In the genomic region with DNA sequence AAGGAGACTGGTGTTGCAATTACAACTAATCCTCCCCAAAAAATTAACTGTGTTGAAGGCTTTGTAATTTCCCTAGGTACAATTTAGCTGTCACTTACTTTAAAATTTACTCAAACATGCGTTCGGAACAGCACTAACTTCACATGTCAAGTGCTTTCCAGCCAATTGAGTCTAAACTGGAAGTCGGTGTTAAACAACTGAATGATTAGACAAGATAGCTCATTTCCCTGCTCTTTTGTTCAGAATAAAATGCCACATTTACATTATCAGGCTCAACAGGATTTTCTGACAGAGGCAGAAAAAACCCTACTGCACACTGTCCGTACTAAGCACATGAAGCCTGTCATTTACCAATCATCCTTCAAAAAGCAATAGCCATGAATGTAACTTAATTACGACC, we compare ENCODE assay signal across 26 cellular contexts. TPM values are rescaled to one million over a fixed set of nuclear protein-coding genes. Genes with fewer than 3 reads are reported as not detected.
DNase-seq lines count a peak whose midpoint lies in the region; ATAC-seq and TF ChIP-seq lines count a peak whose summit lies in the region.
"Had no signal": no experiment of that assay in that cellular context is flagged by ENCODE, and none has a peak within 500 bp of the region (broad histone marks: within the 10 kb centered on the region; RNA-seq: fewer than 3 reads in every experiment).

No MANE protein-coding gene starts in this region.

- H3K27ac Mint-ChIP-seq in brain: peak overlapping the region in 4 of 5 experiments; percentile 6 to 87 (median 48)
- H3K27ac Mint-ChIP-seq: HFFc6; memory B cell; progenitor cell of endocrine pancreas; stimulated activated naive B cell treated with anti-CD40 and anti-IgM and Interleukin-4, amounts not matched to agents 10 μg/mL and 1 μg/mL and 100 μg/mL, for 72 hours; T-cell had no signal

- H3K9ac ChIP-seq in SK-N-SH: no peak overlapping the region

- H2AFZ ChIP-seq in SK-N-SH (ENCODE audit: low read depth) (no peak overlapping the region), hepatocyte (no peak overlapping the region)

- no peak overlapping the region for H3K27ac ChIP-seq in SK-N-SH (ENCODE audit: low read depth in 2 of 2, low read length in 1 of 2)
- no peak overlapping the region for H3K27ac ChIP-seq in hepatocyte
- H3K27ac ChIP-seq in ovary: no peak overlapping the region
- H3K27ac ChIP-seq: cardiac muscle cell, coronary artery, HL-60 had no signal

- POLR2A ChIA-PET in SK-N-SH (lab: Yijun Ruan, JAX): no interaction called here

- no peak for TF ChIP-seq CTCF in SK-N-SH (IDR thresholded peaks at IDR 0.05)
- TF ChIP-seq CTCF in brain (conservative IDR thresholded peaks at IDR 0.05): no peak
- TF ChIP-seq CTCF in hepatocyte (IDR thresholded peaks at IDR 0.05; ENCODE audit: poor library complexity): no peak
- no peak for TF ChIP-seq CTCF in ovary (IDR thresholded peaks at IDR 0.05)

- H3K4me1 ChIP-seq in SK-N-SH (ENCODE audit: control insufficient read depth in 1 of 2, insufficient read depth in 2 of 2, low read depth in 1 of 2, low read length in 1 of 2): peaks cover under 1 to 45% of the 10 kb centered on the region in 2 experiments; a peak in 3 of 4 replicates
- no peaks in the 10 kb centered on the region for H3K4me1 ChIP-seq in hepatocyte (ENCODE audit: insufficient read depth)
- no peaks in the 10 kb centered on the region for H3K4me1 ChIP-seq in ovary (ENCODE audit: insufficient read depth)

- CTCF ChIA-PET in SK-N-SH (lab: Yijun Ruan, JAX): interaction anchor here (0.6 to 10.8 kb wide), 4 partner anchors 10 to 1016 kb away, joined by 3 to 77 read pairs (median 18); no protein-coding TSS in a partner anchor

- TF ChIP-seq EP300 in SK-N-SH (IDR thresholded peaks at IDR 0.05; ENCODE audit: borderline replicate concordance in 1 of 2, low read depth in 1 of 2, low read length in 1 of 2) (peak in 1 of 2 experiments; percentile 40; a peak in 1 of 4 replicates), ovary (IDR thresholded peaks at IDR 0.05) (no peak)

- ATAC-seq in SK-N-SH treated with all-trans-retinoic acid at 6 μM for 48 hours: no peak
- ATAC-seq: effector memory CD8-positive, alpha-beta T cell; left colon; stimulated activated naive B cell treated with anti-CD40 and anti-IgM and Interleukin-4, amounts not matched to agents 10 μg/mL and 1 μg/mL and 100 μg/mL, for 72 hours; T-cell had no signal

- H3K4me2 ChIP-seq in SK-N-SH: no peak overlapping the region
- H3K4me2 ChIP-seq in hepatocyte: no peak overlapping the region

- no peaks in the 10 kb centered on the region for H3K27me3 Mint-ChIP-seq in brain
- H3K27me3 Mint-ChIP-seq: CD4-positive, CD25-positive, alpha-beta regulatory T cell; effector memory CD8-positive, alpha-beta T cell; memory B cell; stimulated activated naive B cell treated with anti-CD40 and anti-IgM and Interleukin-4, amounts not matched to agents 10 μg/mL and 1 μg/mL and 100 μg/mL, for 72 hours; T-cell had no signal

- H3K36me3 ChIP-seq in SK-N-SH (replicated peaks in 1 of 2; ENCODE audit: control insufficient read depth in 1 of 2, insufficient read depth in 2 of 2, low read length in 1 of 2) (peaks cover 65 to 78% of the 10 kb centered on the region in 2 experiments), hepatocyte (replicated peaks; ENCODE audit: insufficient read depth, low read depth) (no peaks in the 10 kb centered on the region), ovary (no peaks in the 10 kb centered on the region)

- TF ChIP-seq RAD21 in SK-N-SH (IDR thresholded peaks at IDR 0.05; ENCODE audit: low read length): no peak

- H3K9me3 ChIP-seq in SK-N-SH: no peaks in the 10 kb centered on the region
- H3K9me3 ChIP-seq in hepatocyte (ENCODE audit: low read depth): no peaks in the 10 kb centered on the region
- H3K9me3 ChIP-seq in ovary: no peaks in the 10 kb centered on the region

- DNase-seq in SK-N-SH (no peak), NCI-H1930 (lab: John Stamatoyannopoulos, UW) (peak; percentile 55 to 61), superior temporal gyrus (ENCODE audit: extremely low spot score) (peak; percentile 27), amniotic stem cell (lab: John Stamatoyannopoulos, UW) (no peak), hepatocyte (ENCODE audit: low spot score) (no peak), ovary (no peak)
- DNase-seq: 8988T; activated CD4-positive, alpha-beta T cell treated with anti-CD3 and anti-CD28 coated beads, Interleukin-2, amount 50 U/mL, for 4 hours; activated naive CD4-positive, alpha-beta T cell treated with anti-CD3 and anti-CD28 coated beads, Interleukin-2, amount 50 U/mL, for 16 hours; aorta; CD4-positive, CD25-positive, alpha-beta regulatory T cell; effector memory CD8-positive, alpha-beta T cell; HFFc6; left colon; MV-4-11; NCI-H510A treated with DMSO at 0.1 percent for 48 hours; stimulated activated CD4-positive, alpha-beta T cell treated with anti-CD3 and anti-CD28 coated beads, Interleukin-15, amount 100 ng/mL, for 24 hours; stimulated activated naive B cell treated with anti-CD40 and anti-IgM and Interleukin-4, amounts not matched to agents 10 μg/mL and 1 μg/mL and 100 μg/mL, for 72 hours; T-cell had no signal

- H3K9me3 Mint-ChIP-seq in brain: no peaks in the 10 kb centered on the region
- H3K9me3 Mint-ChIP-seq: CD4-positive, CD25-positive, alpha-beta regulatory T cell; effector memory CD8-positive, alpha-beta T cell; HFFc6; memory B cell; stimulated activated naive B cell treated with anti-CD40 and anti-IgM and Interleukin-4, amounts not matched to agents 10 μg/mL and 1 μg/mL and 100 μg/mL, for 72 hours; T-cell had no signal

- H3K9me2 ChIP-seq in SK-N-SH (no peaks in the 10 kb centered on the region), hepatocyte (replicated peaks; ENCODE audit: insufficient read depth) (no peaks in the 10 kb centered on the region)

- no peaks in the 10 kb centered on the region for H3F3A ChIP-seq in SK-N-SH (replicated peaks; ENCODE audit: insufficient read depth)

- 95% methylated on average over 5 of the region's 5 CpGs for WGBS in SK-N-SH (ENCODE audit: low lambda C conversion rate)
- WGBS in hepatocyte (ENCODE audit: low lambda C conversion rate, missing lambda C conversion rate): 94% methylated on average over 5 of the region's 5 CpGs
- WGBS in ovary, 3 donors: 94 to 96% (median 94%) methylated on average over 5 of the region's 5 CpGs

- no peak overlapping the region for H3K4me3 ChIP-seq in SK-N-SH (ENCODE audit: low read depth in 2 of 2, low read length in 1 of 2)
- H3K4me3 ChIP-seq in hepatocyte: no peak overlapping the region
- H3K4me3 ChIP-seq in ovary: no peak overlapping the region
- H3K4me3 ChIP-seq: cardiac muscle cell, coronary artery had no signal

- H3K4me3 Mint-ChIP-seq in brain: no peak overlapping the region
- H3K4me3 Mint-ChIP-seq: CD4-positive, CD25-positive, alpha-beta regulatory T cell; effector memory CD8-positive, alpha-beta T cell; HFFc6; memory B cell; stimulated activated naive B cell treated with anti-CD40 and anti-IgM and Interleukin-4, amounts not matched to agents 10 μg/mL and 1 μg/mL and 100 μg/mL, for 72 hours; T-cell had no signal

- peaks cover 10% of the 10 kb centered on the region; the same call in 1 of the 2 replicates for H3K79me2 ChIP-seq in SK-N-SH (ENCODE audit: insufficient read depth)
- peaks cover 2% of the 10 kb centered on the region for H3K79me2 ChIP-seq in hepatocyte

- peaks cover 17% of the 10 kb centered on the region for H3K36me3 Mint-ChIP-seq in brain

- H4K20me1 ChIP-seq in SK-N-SH (ENCODE audit: insufficient read depth): no peaks in the 10 kb centered on the region
- H4K20me1 ChIP-seq in hepatocyte (ENCODE audit: insufficient read depth, poor library complexity, severe bottlenecking): no peaks in the 10 kb centered on the region

- TF ChIP-seq POLR2A in ovary (IDR thresholded peaks at IDR 0.05): no peak

- H3K27me3 ChIP-seq in SK-N-SH (ENCODE audit: insufficient read depth) (no peaks in the 10 kb centered on the region), hepatocyte (no peaks in the 10 kb centered on the region), ovary (no peaks in the 10 kb centered on the region)
- H3K27me3 ChIP-seq: cardiac muscle cell had no signal

- peaks cover 88% of the 10 kb centered on the region for H3K4me1 Mint-ChIP-seq in brain
- H3K4me1 Mint-ChIP-seq: memory B cell; stimulated activated naive B cell treated with anti-CD40 and anti-IgM and Interleukin-4, amounts not matched to agents 10 μg/mL and 1 μg/mL and 100 μg/mL, for 72 hours; T-cell had no signal

- intact Hi-C loops in ovary (cut with DNase I): no loop called here

TF ChIP-seq in SK-N-SH, 30 proteins besides CTCF, POLR2A, EP300 and RAD21:
- peak; percentile 59; the same call in 1 of the 2 replicates for TF ChIP-seq GATA2 (CRISPR knock-in tag; IDR thresholded peaks at IDR 0.05)
- TF ChIP-seq JUND (IDR thresholded peaks at IDR 0.05): no peak

TF ChIP-seq in SK-N-SH treated with all-trans-retinoic acid at 6 μM for 48 hours, 23 proteins besides CTCF, POLR2A, EP300 and RAD21:
- TF ChIP-seq RARB (CRISPR knock-in tag; IDR thresholded peaks at IDR 0.05): no peak
- TF ChIP-seq SNAI2 (CRISPR knock-in tag; IDR thresholded peaks at IDR 0.05): no peak

RNA-seq across cellular contexts. Expression of a gene that starts 56.1 kb away (rescaled TPM):
- polyA plus RNA-seq in SK-N-SH (2012; rRNA removed): 31.4 and 38.8 TPM in 2 replicates
- polyA plus RNA-seq in SK-N-SH (2012; cell fraction: cytosol; rRNA removed): 44.8 and 52.2 TPM in 2 replicates
- 33.2 and 52.7 TPM in 2 replicates for polyA plus RNA-seq in SK-N-SH (2012; cell fraction: nucleus; rRNA removed)
- 27.2 TPM for polyA plus RNA-seq in brain (ENCODE audit: insufficient read depth, low read depth, low replicate concordance)
- total RNA-seq in hepatocyte: 83.6 and 87.3 TPM in 2 replicates
- 27.4 and 27.5 TPM in 2 replicates for polyA plus RNA-seq in hepatocyte
- total RNA-seq in ovary: 10 to 100 TPM; 45.4 to 74.9 (median 67.6) TPM
- 10 to 100 TPM; 27.6 to 41.0 TPM for polyA plus RNA-seq in ovary

Comparison
In these comparisons a context has a peak if more than half of its experiments do, and no peak if none do; other contexts are left out.
1. DNase-seq: peak in NCI-H1930 (2 of 2) and superior temporal gyrus (single experiment); none in SK-N-SH (single experiment), amniotic stem cell (single experiment), hepatocyte (single experiment) and ovary (0 of 5).